8 cellular contexts compared by ENCODE assay signal in genomic region chr3:136075218-136075808, GRCh38.
DNase-seq lines count a peak whose midpoint lies in the region; ATAC-seq, FAIRE-seq and TF ChIP-seq lines count a peak whose summit lies in the region.

No MANE protein-coding gene starts in this region.

- peak; percentile 92 for DNase-seq in DMS 273 (lab: John Stamatoyannopoulos, UW; ENCODE audit: unreplicated experiment)
- peak; percentile 52 for DNase-seq in HTR-8/SVneo (ENCODE audit: insufficient read length, low spot score)
- DNase-seq in NT2/D1 (ENCODE audit: low read depth, low spot score), result peak; percentile 63
- DNase-seq in activated CD8-positive, alpha-beta memory T cell treated with anti-CD3 and anti-CD28 coated beads for 48 hours (ENCODE audit: low read depth in 2 of 3, low spot score in 2 of 3), result peak; percentile 14 to 47 (median 23)
- DNase-seq in endodermal cell, result peak; percentile 87
- DNase-seq in mesothelial cell of epicardium (ENCODE audit: low spot score in 2 of 2, unreplicated experiment in 2 of 2), result peak; percentile 26 to 73
- peak; percentile 27 to 55 for DNase-seq in stimulated activated CD8-positive, alpha-beta memory T cell treated with anti-CD3 and anti-CD28 coated beads, Interleukin-2, amount 100 ng/mL, for 48 hours (ENCODE audit: low read depth in 2 of 2)

- no peaks in the 10 kb centered on the region for H3K9me3 Mint-ChIP-seq in endodermal cell
- H3K9me3 Mint-ChIP-seq in mesothelial cell of epicardium, result no peaks in the 10 kb centered on the region

- H3K4me3 ChIP-seq in NT2/D1 (ENCODE audit: insufficient read length, low read depth) (no peak overlapping the region), endodermal cell (ENCODE audit: low read length) (no peak overlapping the region)

- H3K9ac ChIP-seq in NT2/D1 (ENCODE audit: insufficient read length, low read depth) (no peak overlapping the region), endodermal cell (ENCODE audit: extremely low read depth, low read length, poor library complexity, severe bottlenecking) (no peak overlapping the region)

- peak; percentile 49 for FAIRE-seq in HTR-8/SVneo (lab: Jason Lieb, UNC)

- peak; percentile 98 for TF ChIP-seq CTCF in endodermal cell (conservative IDR thresholded peaks at IDR 0.05)
- peak; percentile 92 for TF ChIP-seq CTCF in mesothelial cell of epicardium (IDR thresholded peaks at IDR 0.05; ENCODE audit: unreplicated experiment)

- H3K27ac ChIP-seq in endodermal cell (ENCODE audit: low read depth, low read length), result no peak overlapping the region

- H3K27me3 Mint-ChIP-seq in endodermal cell (ENCODE audit: insufficient read depth) (no peaks in the 10 kb centered on the region), mesothelial cell of epicardium (ENCODE audit: low read depth) (no peaks in the 10 kb centered on the region)

- H3K36me3 ChIP-seq in NT2/D1 (ENCODE audit: insufficient read depth, insufficient read length, low read length) (no peaks in the 10 kb centered on the region), endodermal cell (ENCODE audit: control insufficient read depth, insufficient read depth, low read length) (peaks cover 8% of the 10 kb centered on the region)

- H3K27me3 ChIP-seq in NT2/D1 (ENCODE audit: insufficient read depth, insufficient read length), result no peaks in the 10 kb centered on the region
- H3K27me3 ChIP-seq in endodermal cell (ENCODE audit: control insufficient read depth, insufficient read depth, low read length, poor library complexity, severe bottlenecking), result no peaks in the 10 kb centered on the region

- no peak for ATAC-seq in GM19397 (IDR thresholded peaks at IDR 0.05; ENCODE audit: unreplicated experiment)

- no peak overlapping the region for H3K4me3 Mint-ChIP-seq in endodermal cell
- H3K4me3 Mint-ChIP-seq in mesothelial cell of epicardium, result no peak overlapping the region

- H3K4me1 ChIP-seq in NT2/D1 (ENCODE audit: insufficient read depth, insufficient read length), result no peaks in the 10 kb centered on the region
- no peaks in the 10 kb centered on the region for H3K4me1 ChIP-seq in endodermal cell (ENCODE audit: control insufficient read depth, insufficient read depth, low read length)

- no peak overlapping the region for H3K27ac Mint-ChIP-seq in endodermal cell
- H3K27ac Mint-ChIP-seq in mesothelial cell of epicardium, result no peak overlapping the region

- WGBS in endodermal cell (ENCODE audit: insufficient coverage in 1 of 2, insufficient read length in 1 of 2), 2 experiments, result no CpG with 5 or more reads among the region's 1 CpG

- H3K9me3 ChIP-seq in NT2/D1 (ENCODE audit: insufficient read depth, low read length) (no peaks in the 10 kb centered on the region), endodermal cell (ENCODE audit: control insufficient read depth, low read length) (no peaks in the 10 kb centered on the region)

- H3K4me1 Mint-ChIP-seq in endodermal cell (peaks cover 12% of the 10 kb centered on the region), mesothelial cell of epicardium (peaks cover 26% of the 10 kb centered on the region)

- H3K36me3 Mint-ChIP-seq in endodermal cell (ENCODE audit: low read depth), result peaks cover 1% of the 10 kb centered on the region
- H3K36me3 Mint-ChIP-seq in mesothelial cell of epicardium, result peaks cover 2% of the 10 kb centered on the region

Comparison
In these comparisons a context has a peak if more than half of its experiments do, and no peak if none do; other contexts are left out.
1. DNase-seq: peak in every context shown above with its lines; median percentile 92 in DMS 273; 87 in endodermal cell; 63 in NT2/D1; 52 in HTR-8/SVneo; 50 in mesothelial cell of epicardium; 41 in stimulated activated CD8-positive, alpha-beta memory T cell treated with anti-CD3 and anti-CD28 coated beads, Interleukin-2, amount 100 ng/mL, for 48 hours; 23 in activated CD8-positive, alpha-beta memory T cell treated with anti-CD3 and anti-CD28 coated beads for 48 hours.